8 cellular contexts compared by ENCODE assay signal in genomic region chr4:72919464-72919863, GRCh38.
"Had no signal": no experiment of that assay in that cellular context is flagged by ENCODE, and none has a peak within 500 bp of the region (broad histone marks: within the 10 kb centered on the region; RNA-seq: fewer than 3 reads in every experiment).

No MANE protein-coding gene starts in this region.

- H3K9me3 ChIP-seq: HAP-1 had no signal

- H3K4me2 ChIP-seq: GM23338 had no signal

- H3K4me1 ChIP-seq: HAP-1 had no signal

- H3K4me3 ChIP-seq: GM23338, HAP-1 had no signal

- ATAC-seq: GM23338, HCT116 had no signal

- DNase-seq: HFFc6, KG1 had no signal

- H2AFZ ChIP-seq: GM23338 had no signal

- H3K36me3 ChIP-seq: HAP-1 had no signal

- H3K27ac ChIP-seq: HL-60 had no signal

- FAIRE-seq: H1, H54 had no signal
